17 cellular contexts compared by ENCODE assay signal in genomic region chr11:20530942-20531703, GRCh38.
A peak's percentile ranks its signal among the peaks of the same experiment; 100 is the strongest.
DNase-seq lines count a peak whose midpoint lies in the region; ATAC-seq and TF ChIP-seq lines count a peak whose summit lies in the region.
"Had no signal": no experiment of that assay in that cellular context is flagged by ENCODE, and none has a peak within 500 bp of the region (broad histone marks: within the 10 kb centered on the region; RNA-seq: fewer than 3 reads in every experiment).

No MANE protein-coding gene starts in this region.

- H2BK120ac ChIP-seq in mesendoderm (ENCODE audit: low read depth, low read length), result no peak overlapping the region

- no peak overlapping the region for H2BK5ac ChIP-seq in mesendoderm (ENCODE audit: low read length)

- intact Hi-C loops in PC-3 (cut with micrococcal nuclease), result no loop called here

- H3K36me3 ChIP-seq in PC-3 (ENCODE audit: low read depth, low read length), result no peaks in the 10 kb centered on the region
- H3K36me3 ChIP-seq in mesendoderm (ENCODE audit: control insufficient read depth, insufficient read depth, low read length), result no peaks in the 10 kb centered on the region
- no peaks in the 10 kb centered on the region for H3K36me3 ChIP-seq in MG63
- H3K36me3 ChIP-seq: heart right ventricle had no signal

- DNase-seq in GM12865 (ENCODE audit: low read depth) (peak; percentile 76), PC-3 (no peak), mesendoderm (no peak), midbrain (lab: John Stamatoyannopoulos, UW) (no peak), NCI-H226 (no peak), MG63 (no peak)
- DNase-seq: activated CD4-positive, alpha-beta memory T cell treated with anti-CD3 and anti-CD28 coated beads, Interleukin-2, amount 10 ng/mL, durations not matched to agents 7 days and 5 days; aorta; cortex of kidney; heart right ventricle; kidney glomerular epithelial cell; posterior cingulate gyrus had no signal

- H4K20me1 ChIP-seq in PC-3 (ENCODE audit: low read length), result no peaks in the 10 kb centered on the region

- H3K79me2 ChIP-seq in PC-3 (ENCODE audit: low read length), result no peaks in the 10 kb centered on the region
- no peaks in the 10 kb centered on the region for H3K79me2 ChIP-seq in mesendoderm (ENCODE audit: control insufficient read depth, insufficient read depth, low read length)

- H3K4me2 ChIP-seq in PC-3 (ENCODE audit: low read length) (no peak overlapping the region), mesendoderm (ENCODE audit: low read length) (no peak overlapping the region)

- CTCF ChIA-PET in PC-3 (lab: Charles Lee), result no interaction called here

- no peak overlapping the region for H3K56ac ChIP-seq in mesendoderm (ENCODE audit: low read length)

- H3K9me3 ChIP-seq in PC-3 (ENCODE audit: low read length) (no peaks in the 10 kb centered on the region), MG63 (no peaks in the 10 kb centered on the region)
- H3K9me3 ChIP-seq: heart right ventricle had no signal

- TF ChIP-seq CTCF in GM12865 (IDR thresholded peaks at IDR 0.05; ENCODE audit: insufficient read depth, low read depth, low read length, missing control alignments), result no peak
- no peak for TF ChIP-seq CTCF in PC-3 (conservative IDR thresholded peaks at IDR 0.05; ENCODE audit: low read depth, low read length)

- no CpG with 5 or more reads among the region's 13 CpGs for WGBS in mesendoderm (ENCODE audit: extremely low coverage, insufficient coverage, low lambda C conversion rate)

- H3K4me1 ChIP-seq in PC-3 (ENCODE audit: insufficient read depth, low read length) (no peaks in the 10 kb centered on the region), mesendoderm (ENCODE audit: control insufficient read depth, low read depth, low read length) (no peaks in the 10 kb centered on the region)
- H3K4me1 ChIP-seq: heart right ventricle had no signal

- no peaks in the 10 kb centered on the region for H3K9me2 ChIP-seq in PC-3 (replicated peaks; ENCODE audit: low read length)

- H3K27me3 ChIP-seq in PC-3 (ENCODE audit: low read length) (peaks cover 3% of the 10 kb centered on the region; the same call in 1 of the 2 replicates), mesendoderm (ENCODE audit: insufficient read depth, low read length, poor library complexity) (no peaks in the 10 kb centered on the region), MG63 (no peaks in the 10 kb centered on the region)

- H2AK5ac ChIP-seq in mesendoderm (ENCODE audit: low read length), result no peak overlapping the region

- H3K27ac ChIP-seq in PC-3 (ENCODE audit: low read length) (no peak overlapping the region), mesendoderm (ENCODE audit: low read depth, low read length) (no peak overlapping the region)
- H3K27ac ChIP-seq: epithelial cell of prostate, heart right ventricle, SK-N-MC had no signal

- H3K4ac ChIP-seq in mesendoderm (ENCODE audit: low read depth, low read length), result no peak overlapping the region

- H3K23ac ChIP-seq in mesendoderm (ENCODE audit: low read length), result no peak overlapping the region

- no peak overlapping the region for H2BK15ac ChIP-seq in mesendoderm (replicated peaks; ENCODE audit: low read depth)

- H4K5ac ChIP-seq in mesendoderm (ENCODE audit: low read length), result no peak overlapping the region

- BruUV-seq in PC-3 (replicated peaks; lab: Mats Ljungman, UMichigan), result no TSS peak

- H3K79me1 ChIP-seq in mesendoderm (ENCODE audit: low read length), result no peaks in the 10 kb centered on the region

- H3K4me3 ChIP-seq in GM12865 (ENCODE audit: low read depth, low read length) (peak overlapping the region; percentile 16; the same call in 1 of the 2 replicates), PC-3 (ENCODE audit: low read length) (no peak overlapping the region), mesendoderm (ENCODE audit: low read length) (no peak overlapping the region), MG63 (no peak overlapping the region)
- H3K4me3 ChIP-seq: heart right ventricle, SK-N-MC had no signal

- H3K18ac ChIP-seq in mesendoderm (ENCODE audit: low read length), result no peak overlapping the region

- no peak overlapping the region for H3K9ac ChIP-seq in PC-3 (ENCODE audit: low read length)
- no peak overlapping the region for H3K9ac ChIP-seq in mesendoderm (ENCODE audit: low read length)

- H3F3A ChIP-seq in PC-3 (ENCODE audit: low read length, unreplicated experiment), result no peaks in the 10 kb centered on the region

- POLR2A ChIA-PET in PC-3 (lab: Charles Lee; ENCODE audit: unreplicated experiment), result no interaction called here

- no peak overlapping the region for H2AFZ ChIP-seq in PC-3 (ENCODE audit: low read length)

- H4K8ac ChIP-seq in mesendoderm (ENCODE audit: low read depth, low read length), result no peak overlapping the region

- ATAC-seq in GM19463 (IDR thresholded peaks at IDR 0.05; ENCODE audit: unreplicated experiment), result peak; percentile 65
- ATAC-seq in HG02885 (IDR thresholded peaks at IDR 0.05; ENCODE audit: poor library complexity, unreplicated experiment), result peak; percentile 89
- ATAC-seq in PC-3, result peak; percentile 70
- ATAC-seq: activated T-helper 17 cell treated with anti-CD3 and anti-CD28 coated beads, Interleukin-2, amount 50 U/mL, for 72 hours; heart right ventricle had no signal
